8 cellular contexts compared by ENCODE assay signal in the genomic region with DNA sequence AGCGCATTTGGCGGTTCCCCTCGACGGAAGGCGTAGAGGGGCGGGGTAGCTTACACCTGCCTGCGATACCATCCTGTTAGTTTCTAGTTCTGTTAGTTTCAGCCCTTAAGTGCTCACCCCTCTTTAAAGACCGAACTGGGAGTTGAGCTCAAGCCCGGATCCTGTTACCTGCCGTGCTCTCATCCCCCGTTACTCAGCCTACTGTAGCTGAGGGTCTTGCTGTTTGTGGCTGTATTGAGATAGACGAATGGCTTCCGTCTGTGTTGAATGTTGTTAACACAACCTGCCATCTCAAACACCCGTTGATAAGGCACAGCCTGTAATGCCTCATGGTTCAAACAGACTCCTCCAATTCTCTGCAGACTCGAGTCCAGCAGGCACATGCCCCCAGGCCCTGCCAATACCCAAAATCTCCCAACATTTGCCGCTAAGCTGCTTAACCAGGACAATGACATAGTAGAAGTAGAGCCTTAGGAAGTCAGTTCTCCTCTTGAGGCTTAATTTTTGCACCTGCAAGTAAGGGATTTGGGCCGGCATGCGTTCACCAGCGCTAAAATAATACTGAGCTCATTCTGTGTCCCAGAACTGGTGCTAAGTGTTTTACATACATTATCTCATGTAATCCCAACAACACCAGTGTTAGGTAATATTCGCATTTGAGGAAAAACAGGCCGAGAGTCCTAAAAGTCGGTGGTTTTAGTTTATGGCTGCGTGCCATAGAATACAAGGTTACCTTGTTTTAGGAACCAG. TPM values are rescaled to one million over a fixed set of nuclear protein-coding genes. Genes with fewer than 3 reads are reported as not detected.
DNase-seq lines count a peak whose midpoint lies in the region; ATAC-seq and TF ChIP-seq lines count a peak whose summit lies in the region.

No MANE protein-coding gene starts in this region.

- H3K36me3 Mint-ChIP-seq in CD8-positive, alpha-beta memory T cell: peaks cover 0 to 28% (median 0%) of the 10 kb centered on the region in 3 donors

- H3K36me3 ChIP-seq in CD8-positive, alpha-beta memory T cell (ENCODE audit: insufficient read depth, low read length): no peaks in the 10 kb centered on the region
- no peaks in the 10 kb centered on the region for H3K36me3 ChIP-seq in brain microvascular endothelial cell (replicated peaks)

- H3K27me3 Mint-ChIP-seq in CD8-positive, alpha-beta memory T cell: peaks cover 0 to 15% of the 10 kb centered on the region in 2 donors

- ATAC-seq in GM19035 (IDR thresholded peaks at IDR 0.05; ENCODE audit: unreplicated experiment): peak; percentile 44
- peak; percentile 37 for ATAC-seq in HG03139 (IDR thresholded peaks at IDR 0.05; ENCODE audit: unreplicated experiment)
- peak; percentile 34 for ATAC-seq in stimulated activated naive CD8-positive, alpha-beta T cell treated with anti-CD3 and anti-CD28 coated beads, Interleukin-15, Interleukin-2, amounts not matched to agents 100 U/mL and 50 U/mL, for 24 hours

- H3K4me3 ChIP-seq in CD8-positive, alpha-beta memory T cell (ENCODE audit: low read length): peak overlapping the region; percentile 95
- peak overlapping the region; percentile 92 for H3K4me3 ChIP-seq in brain microvascular endothelial cell (ENCODE audit: low read depth, low read length)

- peak overlapping the region; percentile 100 for H3K27ac ChIP-seq in CD8-positive, alpha-beta memory T cell (ENCODE audit: low read depth, low read length)
- peak overlapping the region; percentile 100 for H3K27ac ChIP-seq in brain microvascular endothelial cell

- POLR2A ChIA-PET in CD8-positive, alpha-beta memory T cell (lab: Charles Lee): interaction anchor here (0.5 to 2.6 kb wide), 13 partner anchors 49 to 1923 kb away, joined by 3 to 26 read pairs (median 5); a partner anchor contains a TSS

- CTCF ChIA-PET in CD8-positive, alpha-beta memory T cell (lab: Charles Lee): interaction anchor here (0.7 to 1.8 kb wide), 7 partner anchors 10 to 86 kb away, joined by 3 to 9 read pairs (median 5); no protein-coding TSS in a partner anchor

- peak in 3 of 5 donors; percentile 56 to 85 (median 82) for DNase-seq in CD8-positive, alpha-beta memory T cell
- DNase-seq in NCI-H748 (lab: John Stamatoyannopoulos, UW; ENCODE audit: unreplicated experiment) (peak; percentile 89), brain microvascular endothelial cell (peak; percentile 5), inferior parietal cortex (ENCODE audit: extremely low spot score) (peak; percentile 66)
- DNase-seq in stimulated activated naive CD8-positive, alpha-beta T cell treated with anti-CD3 and anti-CD28 coated beads, Interleukin-15, Interleukin-2, amounts not matched to agents 100 U/mL and 50 U/mL, for 24 hours: no peak
- DNase-seq in stimulated activated CD4-positive, alpha-beta T cell treated with anti-CD3 and anti-CD28 coated beads, Interleukin-4, amount 100 ng/mL, for 4 hours: no peak

- peaks cover 55% of the 10 kb centered on the region for H3K4me1 ChIP-seq in CD8-positive, alpha-beta memory T cell (ENCODE audit: insufficient read depth, low read length)

- no peaks in the 10 kb centered on the region for H3K27me3 ChIP-seq in CD8-positive, alpha-beta memory T cell (ENCODE audit: insufficient read depth, low read length, poor library complexity, severe bottlenecking)
- H3K27me3 ChIP-seq in brain microvascular endothelial cell (replicated peaks): no peaks in the 10 kb centered on the region

- peaks cover 57 to 77% (median 71%) of the 10 kb centered on the region in 3 donors for H3K4me1 Mint-ChIP-seq in CD8-positive, alpha-beta memory T cell

- H3K4me3 Mint-ChIP-seq in CD8-positive, alpha-beta memory T cell: peak overlapping the region; percentile 89 to 99 (median 95)

- H3K9me3 Mint-ChIP-seq in CD8-positive, alpha-beta memory T cell: peaks cover 0 to 5% (median 3%) of the 10 kb centered on the region in 5 donors

- TF ChIP-seq CTCF in brain microvascular endothelial cell (IDR thresholded peaks at IDR 0.05; ENCODE audit: low read depth, low read length, missing control alignments): no peak

- in situ Hi-C loops in brain microvascular endothelial cell (cut with HindIII; ENCODE audit: low pct_ligation_motif_present, low sequenced_read_pairs): no loop called here

- H3K27ac Mint-ChIP-seq in CD8-positive, alpha-beta memory T cell: peak overlapping the region; percentile 97 to 100 (median 100)

- no peaks in the 10 kb centered on the region for H3K9me3 ChIP-seq in CD8-positive, alpha-beta memory T cell (ENCODE audit: low read length)

RNA-seq across cellular contexts. Expression of a gene that starts 1.3 kb away (rescaled TPM):
- 10 to 100 TPM; 14.1 to 14.6 TPM for total RNA-seq in CD8-positive, alpha-beta memory T cell
- 5.3 TPM for polyA plus RNA-seq in CD8-positive, alpha-beta memory T cell

Comparison
In these comparisons a context has a peak if more than half of its experiments do, and no peak if none do; other contexts are left out.
1. DNase-seq: peak in CD8-positive, alpha-beta memory T cell (3 of 5), NCI-H748 (single experiment), brain microvascular endothelial cell (single experiment) and inferior parietal cortex (single experiment); none in stimulated activated naive CD8-positive, alpha-beta T cell treated with anti-CD3 and anti-CD28 coated beads, Interleukin-15, Interleukin-2, amounts not matched to agents 100 U/mL and 50 U/mL, for 24 hours (single experiment) and stimulated activated CD4-positive, alpha-beta T cell treated with anti-CD3 and anti-CD28 coated beads, Interleukin-4, amount 100 ng/mL, for 4 hours (0 of 2).
2. Peak in every context shown above with its lines, with median percentiles within 50 percentile points of each other: ATAC-seq.